In genomic region chr4:147975902-147976301, GRCh38 we compare ENCODE assay signal across 18 cellular contexts.
A peak's percentile ranks its signal among the peaks of the same experiment; 100 is the strongest.
DNase-seq lines count a peak whose midpoint lies in the region; TF ChIP-seq lines count a peak whose summit lies in the region.
"Had no signal": no experiment of that assay in that cellular context is flagged by ENCODE, and none has a peak within 500 bp of the region (broad histone marks: within the 10 kb centered on the region; RNA-seq: fewer than 3 reads in every experiment).

No MANE protein-coding gene starts in this region.

- H3K4me3 ChIP-seq in AG09309 (ENCODE audit: control insufficient read depth, low read depth, low read length): no peak overlapping the region
- H3K4me3 ChIP-seq: neural progenitor cell, sigmoid colon had no signal

- intact Hi-C loops in head of caudate nucleus (cut with DNase I): no loop called here

- no peak for TF ChIP-seq CTCF in AG09309 (IDR thresholded peaks at IDR 0.05; ENCODE audit: control insufficient read depth, insufficient read depth, low read depth, low read length, missing control alignments)
- TF ChIP-seq CTCF in GM20000 (IDR thresholded peaks at IDR 0.05; ENCODE audit: extremely low read depth, missing control alignments): no peak

- peak; percentile 23 for DNase-seq in AG09309 (ENCODE audit: low read depth)
- peak; percentile 2 for DNase-seq in HCEC 1CT
- peak; percentile 48 for DNase-seq in astrocyte of the hippocampus (ENCODE audit: low read depth, low spot score)
- DNase-seq in iris pigment epithelial cell (ENCODE audit: low read depth): peak; percentile 29
- DNase-seq in cerebellar nuclear complex (lab: John Stamatoyannopoulos, UW): no peak
- no peak for DNase-seq in NCI-H1092 (lab: John Stamatoyannopoulos, UW)
- DNase-seq in head of caudate nucleus: no peak
- DNase-seq in GM20000 (ENCODE audit: low spot score): no peak
- DNase-seq: ACHN, activated gamma-delta T cell treated with Interleukin-2 at 50 U/mL for 16 hours, amygdala, erythroblast, midbrain, NCI-H1930, SHP77, sigmoid colon, T-helper 9 cell had no signal

Comparison
In these comparisons a context has a peak if more than half of its experiments do, and no peak if none do; other contexts are left out.
1. DNase-seq: peak in AG09309 (single experiment), HCEC 1CT (single experiment), astrocyte of the hippocampus (single experiment) and iris pigment epithelial cell (single experiment); none in cerebellar nuclear complex (0 of 2), NCI-H1092 (single experiment), head of caudate nucleus (0 of 42) and GM20000 (single experiment).